Comparison of ENCODE assay signal across 20 cellular contexts in genomic region chr18:49875783-49876182, GRCh38.
"Had no signal": no experiment of that assay in that cellular context is flagged by ENCODE, and none has a peak within 500 bp of the region (broad histone marks: within the 10 kb centered on the region; RNA-seq: fewer than 3 reads in every experiment).

No MANE protein-coding gene starts in this region.

- H3K36me3 Mint-ChIP-seq: activated CD4-positive, alpha-beta memory T cell treated with anti-CD3 and anti-CD28 coated beads for 36 hours; activated naive CD4-positive, alpha-beta T cell treated with anti-CD3 and anti-CD28 coated beads, Interleukin-2, amount 10 ng/mL, durations not matched to agents 7 days and 5 days; activated naive CD8-positive, alpha-beta T cell treated with anti-CD3 and anti-CD28 coated beads for 36 hours had no signal

- H3K4me1 Mint-ChIP-seq: activated B cell treated with CpG ODN at 0.5 μM for 24 hours; activated naive CD4-positive, alpha-beta T cell treated with anti-CD3 and anti-CD28 coated beads, Interleukin-2, amount 10 ng/mL, durations not matched to agents 7 days and 5 days; T-helper 17 cell had no signal

- H3K9me3 ChIP-seq: Peyer's patch, SJCRH30 had no signal

- H3K27ac Mint-ChIP-seq: activated B cell treated with CpG ODN at 0.5 μM for 24 hours; activated CD4-positive, alpha-beta memory T cell treated with anti-CD3 and anti-CD28 coated beads for 36 hours; activated CD4-positive, alpha-beta T cell treated with anti-CD3 and anti-CD28 coated beads, Interleukin-2, amount 10 ng/mL, durations not matched to agents 24 days and 14 days; activated naive CD4-positive, alpha-beta T cell treated with anti-CD3 and anti-CD28 coated beads, Interleukin-2, amount 10 ng/mL, durations not matched to agents 7 days and 5 days; activated naive CD8-positive, alpha-beta T cell treated with anti-CD3 and anti-CD28 coated beads for 36 hours; T-helper 17 cell had no signal

- H3K4me3 Mint-ChIP-seq: activated B cell treated with CpG ODN at 0.5 μM for 24 hours; activated CD4-positive, alpha-beta memory T cell treated with anti-CD3 and anti-CD28 coated beads for 36 hours; activated CD4-positive, alpha-beta T cell treated with anti-CD3 and anti-CD28 coated beads, Interleukin-2, amount 10 ng/mL, durations not matched to agents 24 days and 14 days; activated naive CD4-positive, alpha-beta T cell treated with anti-CD3 and anti-CD28 coated beads, Interleukin-2, amount 10 ng/mL, durations not matched to agents 7 days and 5 days; activated naive CD8-positive, alpha-beta T cell treated with anti-CD3 and anti-CD28 coated beads for 36 hours; activated T-cell treated with anti-CD3 and anti-CD28 coated beads, Interleukin-2, amount 50 U/mL, for 4 hours; T-helper 17 cell had no signal

- H3K9me3 Mint-ChIP-seq: activated B cell treated with CpG ODN at 0.5 μM for 24 hours; activated CD4-positive, alpha-beta memory T cell treated with anti-CD3 and anti-CD28 coated beads for 36 hours; activated CD4-positive, alpha-beta T cell treated with anti-CD3 and anti-CD28 coated beads, Interleukin-2, amount 10 ng/mL, durations not matched to agents 24 days and 14 days; activated naive CD4-positive, alpha-beta T cell treated with anti-CD3 and anti-CD28 coated beads, Interleukin-2, amount 10 ng/mL, durations not matched to agents 7 days and 5 days; activated naive CD8-positive, alpha-beta T cell treated with anti-CD3 and anti-CD28 coated beads for 36 hours; activated T-cell treated with anti-CD3 and anti-CD28 coated beads, Interleukin-2, amount 50 U/mL, for 4 hours had no signal

- H3K4me1 ChIP-seq: Peyer's patch, SJCRH30 had no signal

- H3K4me3 ChIP-seq: Peyer's patch, SJCRH30 had no signal

- H3K36me3 ChIP-seq: SJCRH30 had no signal

- DNase-seq: activated B cell treated with CpG ODN at 0.5 μM for 24 hours; activated CD4-positive, alpha-beta memory T cell treated with anti-CD3 and anti-CD28 coated beads for 36 hours; activated CD4-positive, alpha-beta T cell treated with anti-CD3 and anti-CD28 coated beads for 1 hour; activated CD4-positive, alpha-beta T cell treated with anti-CD3 and anti-CD28 coated beads, Interleukin-2, amount 10 ng/mL, durations not matched to agents 24 days and 14 days; activated CD8-positive, alpha-beta memory T cell treated with anti-CD3 and anti-CD28 coated beads for 24 hours; activated gamma-delta T cell treated with Interleukin-2 at 50 U/mL for 16 hours; activated naive CD4-positive, alpha-beta T cell treated with anti-CD3 and anti-CD28 coated beads, Interleukin-2, amount 10 ng/mL, durations not matched to agents 7 days and 5 days; activated naive CD8-positive, alpha-beta T cell treated with anti-CD3 and anti-CD28 coated beads for 36 hours; activated T-cell treated with anti-CD3 and anti-CD28 coated beads, Interleukin-2, amount 50 U/mL, for 4 hours; KG1; NCI-H1048; NCI-H146; NCI-H187 treated with DMSO at 0.1 percent for 48 hours; NCI-H2081 treated with DMSO at 0.1 percent for 48 hours; NCI-H226; Peyer's patch; Right ventricle myocardium superior; SJCRH30; T-helper 17 cell; T-helper 9 cell had no signal

- H3K27me3 ChIP-seq: Peyer's patch, SJCRH30 had no signal
